1 cellular context compared by ENCODE assay signal in the genomic region with DNA sequence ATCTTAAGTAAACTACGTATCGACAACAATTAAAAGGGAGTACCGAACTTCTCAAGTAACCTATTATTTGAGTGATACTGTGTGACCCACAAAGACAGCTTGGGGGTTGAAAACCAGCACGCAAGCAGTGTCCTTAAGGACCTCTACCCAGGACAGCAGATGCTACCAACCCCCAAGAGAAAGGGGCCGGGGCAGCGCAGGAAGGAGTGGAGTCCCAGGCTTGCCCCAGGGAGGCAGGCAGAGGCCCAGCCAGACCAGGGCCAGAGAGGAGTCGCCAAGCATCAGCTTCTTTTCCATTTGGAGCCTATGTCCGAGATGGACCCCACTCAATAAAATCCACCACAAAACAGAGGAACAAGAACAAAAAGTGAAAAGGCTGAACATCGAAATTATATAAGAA.
TF ChIP-seq lines count a peak whose summit lies in the region.

No MANE protein-coding gene starts in this region.

TF ChIP-seq in K562, 482 proteins besides CTCF, POLR2A, EP300 and RAD21:
- TF ChIP-seq MCM5 (IDR thresholded peaks at IDR 0.05; ENCODE audit: low read depth) (no peak), NR4A1 (CRISPR knock-in tag; IDR thresholded peaks at IDR 0.05) (no peak), NR4A1 (tag; IDR thresholded peaks at IDR 0.05) (no peak), BACH1 (tag; IDR thresholded peaks at IDR 0.05) (no peak), NFIC (IDR thresholded peaks at IDR 0.05) (no peak), LARP7 (IDR thresholded peaks at IDR 0.05) (no peak), KAT8 (IDR thresholded peaks at IDR 0.05; ENCODE audit: low read depth) (no peak), PHB (CRISPR knock-in tag; IDR thresholded peaks at IDR 0.05) (no peak), GABPB1 (CRISPR knock-in tag; IDR thresholded peaks at IDR 0.05) (no peak), RUNX1 (IDR thresholded peaks at IDR 0.05; ENCODE audit: low read depth) (no peak), NFYB (IDR thresholded peaks at IDR 0.05; ENCODE audit: extremely low read depth, insufficient read length) (no peak), RBM25 (IDR thresholded peaks at IDR 0.05; ENCODE audit: low read depth, low read length, severe bottlenecking) (no peak), SIRT6 (IDR thresholded peaks at IDR 0.05; ENCODE audit: low read depth, low read length) (no peak), SNIP1 (IDR thresholded peaks at IDR 0.05; ENCODE audit: low read depth) (no peak), MTF1 (CRISPR knock-in tag; IDR thresholded peaks at IDR 0.05; ENCODE audit: borderline replicate concordance) (no peak)
- TF ChIP-seq, protein P1, sequence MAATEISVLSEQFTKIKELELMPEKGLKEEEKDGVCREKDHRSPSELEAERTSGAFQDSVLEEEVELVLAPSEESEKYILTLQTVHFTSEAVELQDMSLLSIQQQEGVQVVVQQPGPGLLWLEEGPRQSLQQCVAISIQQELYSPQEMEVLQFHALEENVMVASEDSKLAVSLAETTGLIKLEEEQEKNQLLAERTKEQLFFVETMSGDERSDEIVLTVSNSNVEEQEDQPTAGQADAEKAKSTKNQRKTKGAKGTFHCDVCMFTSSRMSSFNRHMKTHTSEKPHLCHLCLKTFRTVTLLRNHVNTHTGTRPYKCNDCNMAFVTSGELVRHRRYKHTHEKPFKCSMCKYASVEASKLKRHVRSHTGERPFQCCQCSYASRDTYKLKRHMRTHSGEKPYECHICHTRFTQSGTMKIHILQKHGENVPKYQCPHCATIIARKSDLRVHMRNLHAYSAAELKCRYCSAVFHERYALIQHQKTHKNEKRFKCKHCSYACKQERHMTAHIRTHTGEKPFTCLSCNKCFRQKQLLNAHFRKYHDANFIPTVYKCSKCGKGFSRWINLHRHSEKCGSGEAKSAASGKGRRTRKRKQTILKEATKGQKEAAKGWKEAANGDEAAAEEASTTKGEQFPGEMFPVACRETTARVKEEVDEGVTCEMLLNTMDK (IDR thresholded peaks at IDR 0.05; ENCODE audit: borderline replicate concordance, insufficient read depth, low read depth, low read length, poor library complexity, severe bottlenecking): no peak
- TF ChIP-seq, protein P2, sequence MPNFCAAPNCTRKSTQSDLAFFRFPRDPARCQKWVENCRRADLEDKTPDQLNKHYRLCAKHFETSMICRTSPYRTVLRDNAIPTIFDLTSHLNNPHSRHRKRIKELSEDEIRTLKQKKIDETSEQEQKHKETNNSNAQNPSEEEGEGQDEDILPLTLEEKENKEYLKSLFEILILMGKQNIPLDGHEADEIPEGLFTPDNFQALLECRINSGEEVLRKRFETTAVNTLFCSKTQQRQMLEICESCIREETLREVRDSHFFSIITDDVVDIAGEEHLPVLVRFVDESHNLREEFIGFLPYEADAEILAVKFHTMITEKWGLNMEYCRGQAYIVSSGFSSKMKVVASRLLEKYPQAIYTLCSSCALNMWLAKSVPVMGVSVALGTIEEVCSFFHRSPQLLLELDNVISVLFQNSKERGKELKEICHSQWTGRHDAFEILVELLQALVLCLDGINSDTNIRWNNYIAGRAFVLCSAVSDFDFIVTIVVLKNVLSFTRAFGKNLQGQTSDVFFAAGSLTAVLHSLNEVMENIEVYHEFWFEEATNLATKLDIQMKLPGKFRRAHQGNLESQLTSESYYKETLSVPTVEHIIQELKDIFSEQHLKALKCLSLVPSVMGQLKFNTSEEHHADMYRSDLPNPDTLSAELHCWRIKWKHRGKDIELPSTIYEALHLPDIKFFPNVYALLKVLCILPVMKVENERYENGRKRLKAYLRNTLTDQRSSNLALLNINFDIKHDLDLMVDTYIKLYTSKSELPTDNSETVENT (CRISPR knock-in tag; IDR thresholded peaks at IDR 0.05): no peak
